Comparison of ENCODE assay signal across 1 cellular context in genomic region chr14:96592591-96593388, GRCh38.
TF ChIP-seq lines count a peak whose summit lies in the region.

No MANE protein-coding gene starts in this region.

TF ChIP-seq in H1, 55 proteins besides CTCF, POLR2A, EP300 and RAD21 (continued from another document):
- TF ChIP-seq CHD7 (IDR thresholded peaks at IDR 0.05; ENCODE audit: insufficient replicate concordance, low read length) (no peak), NRF1 (IDR thresholded peaks at IDR 0.05; ENCODE audit: low read depth, low read length) (peak; percentile 70), HDAC6 (IDR thresholded peaks at IDR 0.05; ENCODE audit: low read depth, low read length) (no peak), TEAD4 (IDR thresholded peaks at IDR 0.05; ENCODE audit: low read depth, low read length) (no peak)
